In the genomic region with DNA sequence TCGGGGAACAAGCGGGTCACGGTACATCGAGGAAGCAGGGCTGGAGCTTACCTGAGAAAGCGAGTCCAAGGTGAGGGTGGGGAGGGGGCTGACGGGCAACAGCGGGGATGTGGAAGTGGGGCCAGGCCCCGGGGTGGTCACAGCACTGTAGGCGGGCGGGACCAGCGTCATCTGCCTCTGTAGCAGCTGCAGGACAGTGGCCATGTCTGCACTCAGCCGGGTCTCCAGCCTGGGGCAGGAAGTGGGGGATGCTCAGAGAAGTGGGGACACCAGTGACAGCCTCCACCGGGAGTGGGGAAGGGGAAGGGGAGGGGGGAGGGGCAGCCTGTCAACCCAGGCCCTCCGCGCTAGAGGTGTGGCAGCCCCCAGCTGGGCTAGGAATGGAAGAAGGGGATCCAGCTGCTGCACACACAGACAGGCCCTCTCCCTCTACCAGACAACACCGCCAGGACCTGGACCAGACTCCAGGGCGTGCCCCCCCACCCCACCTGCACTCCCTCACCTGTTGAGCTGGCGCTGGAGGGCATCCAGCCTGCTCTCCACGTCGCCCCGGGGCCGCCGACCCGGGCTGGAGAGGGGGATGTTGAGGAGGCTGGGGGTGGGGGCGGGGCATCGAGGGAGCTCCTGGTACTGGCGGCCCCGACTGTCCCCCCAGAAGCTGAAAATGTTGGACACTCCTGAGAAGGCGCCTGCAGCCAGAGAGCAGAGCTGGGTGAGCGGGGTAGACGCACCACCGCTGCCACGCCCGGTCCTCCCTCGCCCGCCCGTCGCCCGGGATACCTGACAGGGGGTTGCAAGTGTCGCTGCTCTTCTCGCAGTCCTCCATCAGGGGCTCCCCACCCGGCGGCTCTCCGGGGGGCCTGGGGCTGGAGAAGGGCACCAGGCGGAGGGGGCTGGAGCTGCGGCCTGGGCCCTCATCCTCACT, we compare ENCODE assay signal across 20 cellular contexts. TPM values are rescaled to one million over a fixed set of nuclear protein-coding genes. Genes with fewer than 3 reads are reported as not detected.
DNase-seq lines count a peak whose midpoint lies in the region; ATAC-seq and TF ChIP-seq lines count a peak whose summit lies in the region.
"Had no signal": no experiment of that assay in that cellular context is flagged by ENCODE, and none has a peak within 500 bp of the region (broad histone marks: within the 10 kb centered on the region; RNA-seq: fewer than 3 reads in every experiment).

No MANE protein-coding gene starts in this region.

- peaks cover 2% of the 10 kb centered on the region for H3K27me3 Mint-ChIP-seq in activated CD4-positive, alpha-beta T cell treated with anti-CD3 and anti-CD28 coated beads for 36 hours
- H3K27me3 Mint-ChIP-seq: brain had no signal

- H3K4me3 ChIP-seq in iPS-20b (ENCODE audit: low read length) = peak overlapping the region; percentile 60; the same call in 1 of the 2 replicates
- H3K4me3 ChIP-seq in smooth muscle cell = no peak overlapping the region
- H3K4me3 ChIP-seq: SK-N-MC had no signal

- DNase-seq in activated CD4-positive, alpha-beta T cell treated with anti-CD3 and anti-CD28 coated beads for 36 hours = peak; percentile 5
- DNase-seq in activated CD4-positive, alpha-beta T cell treated with anti-CD3 and anti-CD28 coated beads for 48 hours = no peak
- DNase-seq in activated naive CD4-positive, alpha-beta T cell treated with anti-CD3 and anti-CD28 coated beads, Interleukin-2, amount 50 U/mL, for 16 hours = peak; percentile 9
- DNase-seq in smooth muscle cell (lab: John Stamatoyannopoulos, UW; ENCODE audit: unreplicated experiment) (no peak), NCI-H1105 (lab: John Stamatoyannopoulos, UW) (no peak)
- DNase-seq: activated CD4-positive, alpha-beta memory T cell treated with anti-CD3 and anti-CD28 coated beads for 36 hours; activated gamma-delta T cell; CD4-positive, CD25-positive, alpha-beta regulatory T cell; midbrain; NCI-H1694; NCI-H510A treated with DMSO at 0.1 percent for 48 hours had no signal

- H4K20me1 ChIP-seq in smooth muscle cell (ENCODE audit: low read depth) = no peaks in the 10 kb centered on the region

- no peak overlapping the region for H2AFZ ChIP-seq in smooth muscle cell (ENCODE audit: low read depth)

- H3K36me3 ChIP-seq in iPS-20b (ENCODE audit: insufficient read depth, low read depth, low read length) = no peaks in the 10 kb centered on the region
- no peaks in the 10 kb centered on the region for H3K36me3 ChIP-seq in smooth muscle cell (ENCODE audit: low read depth)

- H3K4me1 Mint-ChIP-seq in activated CD4-positive, alpha-beta T cell treated with anti-CD3 and anti-CD28 coated beads for 36 hours = peaks cover 10% of the 10 kb centered on the region

- 74% methylated on average over 40 of the region's 46 CpGs for WGBS in smooth muscle cell (ENCODE audit: low lambda C conversion rate)

- CTCF ChIA-PET in activated CD4-positive, alpha-beta T cell treated with anti-CD3 and anti-CD28 coated beads for 36 hours (lab: Charles Lee) = interaction anchor here (0.7 to 1.8 kb wide), 2 partner anchors 9 to 177 kb away, joined by 4 read pairs; no protein-coding TSS in a partner anchor

- H3K79me2 ChIP-seq in smooth muscle cell (ENCODE audit: low read depth) = no peaks in the 10 kb centered on the region

- ATAC-seq in activated CD4-positive, alpha-beta T cell treated with anti-CD3 and anti-CD28 coated beads for 36 hours = no peak
- ATAC-seq in HG02642 (IDR thresholded peaks at IDR 0.05; ENCODE audit: poor library complexity, unreplicated experiment) (no peak), GM19328 (IDR thresholded peaks at IDR 0.05; ENCODE audit: unreplicated experiment) (no peak)
- ATAC-seq: HCT116 had no signal

- intact Hi-C loops in activated CD4-positive, alpha-beta T cell treated with anti-CD3 and anti-CD28 coated beads for 36 hours (cut with DNase I, micrococcal nuclease) = no loop called here

- H3K9ac ChIP-seq in iPS-20b (ENCODE audit: low read depth, low read length) (no peak overlapping the region; the same call in 1 of the 2 replicates), smooth muscle cell (ENCODE audit: low read depth) (no peak overlapping the region)
- H3K9ac ChIP-seq: KMS-11 had no signal

- peak overlapping the region; percentile 43 for H3K4me2 ChIP-seq in smooth muscle cell
- H3K4me2 ChIP-seq: KMS-11 had no signal

- H3K27me3 ChIP-seq in iPS-20b (ENCODE audit: insufficient read depth, low read length) (peaks cover 37% of the 10 kb centered on the region), smooth muscle cell (ENCODE audit: low read depth) (no peaks in the 10 kb centered on the region)

- no peaks in the 10 kb centered on the region for H3K9me3 Mint-ChIP-seq in activated CD4-positive, alpha-beta T cell treated with anti-CD3 and anti-CD28 coated beads for 36 hours (ENCODE audit: low read depth)
- H3K9me3 Mint-ChIP-seq: activated CD4-positive, alpha-beta memory T cell treated with anti-CD3 and anti-CD28 coated beads for 36 hours; CD4-positive, CD25-positive, alpha-beta regulatory T cell had no signal

- TF ChIP-seq CTCF in smooth muscle cell (IDR thresholded peaks at IDR 0.05; ENCODE audit: borderline replicate concordance, insufficient read depth, poor library complexity, severe bottlenecking) = no peak

- H3K4me1 ChIP-seq in iPS-20b (ENCODE audit: insufficient read depth, low read length) (peaks cover 17% of the 10 kb centered on the region; the same call in 1 of the 2 replicates), smooth muscle cell (ENCODE audit: low read depth) (peaks cover 39% of the 10 kb centered on the region)

- H3K9me3 ChIP-seq in iPS-20b (ENCODE audit: insufficient read depth, low read depth, low read length) (no peaks in the 10 kb centered on the region), smooth muscle cell (replicated peaks; ENCODE audit: low read depth) (no peaks in the 10 kb centered on the region)

- H3K4me3 Mint-ChIP-seq in activated CD4-positive, alpha-beta T cell treated with anti-CD3 and anti-CD28 coated beads for 36 hours = no peak overlapping the region
- H3K4me3 Mint-ChIP-seq: activated CD4-positive, alpha-beta memory T cell treated with anti-CD3 and anti-CD28 coated beads for 36 hours; brain; CD4-positive, CD25-positive, alpha-beta regulatory T cell had no signal

- POLR2A ChIA-PET in activated CD4-positive, alpha-beta T cell treated with anti-CD3 and anti-CD28 coated beads for 36 hours (lab: Charles Lee) = no interaction called here

- H3K27ac ChIP-seq in iPS-20b (ENCODE audit: low read length) (no peak overlapping the region), smooth muscle cell (ENCODE audit: low read depth) (peak overlapping the region; percentile 82)
- H3K27ac ChIP-seq: KMS-11, SK-N-MC had no signal

- H3F3A ChIP-seq in smooth muscle cell (ENCODE audit: low read depth) = no peaks in the 10 kb centered on the region

- no peaks in the 10 kb centered on the region for H3K36me3 Mint-ChIP-seq in activated CD4-positive, alpha-beta T cell treated with anti-CD3 and anti-CD28 coated beads for 36 hours (ENCODE audit: low read depth)

- no peak overlapping the region for H3K27ac Mint-ChIP-seq in activated CD4-positive, alpha-beta T cell treated with anti-CD3 and anti-CD28 coated beads for 36 hours
- H3K27ac Mint-ChIP-seq: activated CD4-positive, alpha-beta memory T cell treated with anti-CD3 and anti-CD28 coated beads for 36 hours; CD4-positive, CD25-positive, alpha-beta regulatory T cell had no signal

RNA-seq across cellular contexts. Expression of a gene that starts 31.0 kb away (rescaled TPM):
- under 1 TPM; 0.48 to 0.54 TPM for total RNA-seq in activated CD4-positive, alpha-beta T cell treated with anti-CD3 and anti-CD28 coated beads for 36 hours
- 12.9 and 13.3 TPM in 2 replicates for total RNA-seq in smooth muscle cell
- 32.1 and 37.7 TPM in 2 replicates for polyA plus RNA-seq in smooth muscle cell
- total RNA-seq: dermis microvascular lymphatic vessel endothelial cell, osteocyte had no signal

RNA-seq across cellular contexts. Expression of a gene that starts 43.7 kb away (rescaled TPM):
- total RNA-seq in activated CD4-positive, alpha-beta T cell treated with anti-CD3 and anti-CD28 coated beads for 36 hours = 10 to 100 TPM in 1 of 2 experiments, 1 to 10 TPM in 1; 9.3 to 11.1 TPM
- 3.4 and 6.2 TPM in 2 replicates for total RNA-seq in smooth muscle cell
- 7.8 and 11.7 TPM in 2 replicates for polyA plus RNA-seq in smooth muscle cell

Comparison
In these comparisons a context has a peak if more than half of its experiments do, and no peak if none do; other contexts are left out.
1. DNase-seq: peak in activated CD4-positive, alpha-beta T cell treated with anti-CD3 and anti-CD28 coated beads for 36 hours (single experiment) and activated naive CD4-positive, alpha-beta T cell treated with anti-CD3 and anti-CD28 coated beads, Interleukin-2, amount 50 U/mL, for 16 hours (single experiment); none in activated CD4-positive, alpha-beta T cell treated with anti-CD3 and anti-CD28 coated beads for 48 hours (single experiment), smooth muscle cell (single experiment) and NCI-H1105 (single experiment).